In genomic region chr20:44447827-44448419, GRCh38 we compare ENCODE assay signal across 25 cellular contexts.
"Had no signal": no experiment of that assay in that cellular context is flagged by ENCODE, and none has a peak within 500 bp of the region (broad histone marks: within the 10 kb centered on the region; RNA-seq: fewer than 3 reads in every experiment).

No MANE protein-coding gene starts in this region.

- H3K36me3 ChIP-seq: adrenal gland, colonic mucosa, esophagus squamous epithelium, heart right ventricle, right atrium auricular region, spleen, thoracic aorta, vagina had no signal

- DNase-seq: activated CD4-positive, alpha-beta T cell treated with anti-CD3 and anti-CD28 coated beads for 4 hours; activated CD4-positive, alpha-beta T cell treated with anti-CD3 and anti-CD28 coated beads, Interleukin-2, amount 50 U/mL, for 4 hours; activated naive CD4-positive, alpha-beta T cell; activated T-cell treated with anti-CD3 and anti-CD28 coated beads for 4 hours; activated T-cell treated with anti-CD3 and anti-CD28 coated beads, Interleukin-2, amount 50 U/mL, for 72 hours; adrenal gland; body of pancreas; colonic mucosa; effector CD8-positive, alpha-beta T cell; esophagus squamous epithelium; foreskin melanocyte; heart right ventricle; left ventricle myocardium superior; mammary epithelial cell; naive B cell; spleen; T-helper 9 cell had no signal

- H3K4me3 ChIP-seq: adrenal gland, body of pancreas, colonic mucosa, esophagus squamous epithelium, heart right ventricle, right atrium auricular region, spleen, thoracic aorta, vagina had no signal

- H3K27ac ChIP-seq: adrenal gland, body of pancreas, colonic mucosa, epithelial cell of prostate, esophagus squamous epithelium, heart right ventricle, right atrium auricular region, spleen, thoracic aorta, vagina had no signal

- H3K4me3 Mint-ChIP-seq: activated T-cell treated with anti-CD3 and anti-CD28 coated beads, Interleukin-2, amount 50 U/mL, for 72 hours; naive B cell; stimulated activated naive CD8-positive, alpha-beta T cell treated with anti-CD3 and anti-CD28 coated beads, Interleukin-15, Interleukin-2, amounts not matched to agents 100 ng/mL and 50 ng/mL, for 24 hours; T-helper 1 cell treated with Interleukin-12 subunit alpha and Interleukin-12 subunit beta and Interleukin-4 antibody, amounts not matched to agents 30 μg/mL and 1 μg/mL, for 36 hours; type B pancreatic cell had no signal

- H3K27me3 ChIP-seq: adrenal gland, body of pancreas, colonic mucosa, heart right ventricle, right atrium auricular region, vagina had no signal

- H3K9me3 ChIP-seq: adrenal gland, body of pancreas, colonic mucosa, esophagus squamous epithelium, heart right ventricle, right atrium auricular region, spleen, thoracic aorta, vagina had no signal

- H3K27ac Mint-ChIP-seq: activated T-cell treated with anti-CD3 and anti-CD28 coated beads, Interleukin-2, amount 50 U/mL, for 72 hours; stimulated activated naive CD8-positive, alpha-beta T cell treated with anti-CD3 and anti-CD28 coated beads, Interleukin-15, Interleukin-2, amounts not matched to agents 100 ng/mL and 50 ng/mL, for 24 hours; T-helper 1 cell treated with Interleukin-12 subunit alpha and Interleukin-12 subunit beta and Interleukin-4 antibody, amounts not matched to agents 30 μg/mL and 1 μg/mL, for 36 hours; type B pancreatic cell had no signal

- ATAC-seq: activated naive CD4-positive, alpha-beta T cell treated with anti-CD3 and anti-CD28 coated beads, Interleukin-2, amount 50 U/mL, for 72 hours; activated T-cell treated with anti-CD3 and anti-CD28 coated beads, Interleukin-2, amount 50 U/mL, for 72 hours; body of pancreas; heart right ventricle; left ventricle myocardium superior had no signal

- H3K4me1 ChIP-seq: body of pancreas, esophagus squamous epithelium, heart right ventricle, right atrium auricular region, spleen, vagina had no signal

- H3K36me3 Mint-ChIP-seq: activated naive CD4-positive, alpha-beta T cell treated with anti-CD3 and anti-CD28 coated beads, Interleukin-2, amount 50 U/mL, for 72 hours; naive B cell; type B pancreatic cell had no signal

- H3K4me1 Mint-ChIP-seq: naive B cell had no signal

- H3K9me3 Mint-ChIP-seq: activated naive CD4-positive, alpha-beta T cell treated with anti-CD3 and anti-CD28 coated beads, Interleukin-2, amount 50 U/mL, for 72 hours; activated T-cell treated with anti-CD3 and anti-CD28 coated beads, Interleukin-2, amount 50 U/mL, for 72 hours; stimulated activated naive CD8-positive, alpha-beta T cell treated with anti-CD3 and anti-CD28 coated beads, Interleukin-15, Interleukin-2, amounts not matched to agents 100 ng/mL and 50 ng/mL, for 24 hours; T-helper 1 cell treated with Interleukin-12 subunit alpha and Interleukin-12 subunit beta and Interleukin-4 antibody, amounts not matched to agents 30 μg/mL and 1 μg/mL, for 36 hours; type B pancreatic cell had no signal
